In the genomic region with DNA sequence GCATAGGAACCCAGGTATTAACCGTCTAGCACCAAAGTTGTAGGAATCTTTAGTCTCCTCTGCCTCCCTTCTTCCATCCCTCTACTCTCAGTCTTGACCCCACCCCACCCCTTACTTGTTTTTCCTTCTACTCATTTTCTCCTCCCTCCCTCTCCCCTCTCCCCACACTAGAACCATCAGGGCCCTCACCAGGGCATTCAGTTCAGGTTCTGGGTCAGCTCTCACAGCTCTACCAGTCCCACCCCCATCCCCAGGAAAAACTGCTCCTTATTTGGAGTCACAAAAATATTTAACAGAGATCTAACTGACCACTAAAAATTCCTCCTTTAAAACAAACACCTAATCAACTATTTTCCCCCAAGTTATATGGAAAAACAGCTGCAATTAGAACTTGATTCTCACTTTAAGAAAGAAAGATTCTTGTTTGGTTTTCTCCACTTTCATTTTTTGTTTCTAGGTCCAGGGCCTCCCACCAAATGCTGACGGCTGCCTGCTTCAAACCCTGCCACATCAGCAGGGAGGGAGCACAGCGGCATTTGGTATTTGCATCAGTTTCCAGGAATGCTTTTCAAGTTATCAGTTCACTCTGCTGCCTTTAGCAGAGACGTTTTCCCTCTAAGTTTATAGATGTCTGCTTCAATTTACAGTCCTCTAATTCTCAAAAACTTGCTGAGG, we compare ENCODE assay signal across 12 cellular contexts. TPM values are rescaled to one million over a fixed set of nuclear protein-coding genes. Genes with fewer than 3 reads are reported as not detected.
A peak's percentile ranks its signal among the peaks of the same experiment; 100 is the strongest.
DNase-seq lines count a peak whose midpoint lies in the region; ATAC-seq, FAIRE-seq and TF ChIP-seq lines count a peak whose summit lies in the region.
"Had no signal": no experiment of that assay in that cellular context is flagged by ENCODE, and none has a peak within 500 bp of the region (broad histone marks: within the 10 kb centered on the region; RNA-seq: fewer than 3 reads in every experiment).

No MANE protein-coding gene starts in this region.

- TF ChIP-seq CTCF in cardiac fibroblast (IDR thresholded peaks at IDR 0.05; ENCODE audit: low read depth, low read length): no peak

- DNase-seq in ACHN (peak; percentile 26), cardiac fibroblast (ENCODE audit: low read depth in 2 of 2) (peak; percentile 89), DMS114 treated with DMSO at 0.1 percent for 48 hours (lab: John Stamatoyannopoulos, UW; ENCODE audit: unreplicated experiment) (no peak), NCI-H1436 treated with DMSO at 0.1 percent for 48 hours (lab: John Stamatoyannopoulos, UW) (no peak), GM12891 (ENCODE audit: insufficient read length, low spot score) (no peak)
- no peak for DNase-seq in activated CD8-positive, alpha-beta memory T cell treated with anti-CD3 and anti-CD28 coated beads, Interleukin-2, amount 50 U/mL, for 4 hours
- DNase-seq: activated CD4-positive, CD25-positive, alpha-beta regulatory T cell treated with anti-CD3 and anti-CD28 coated beads, Interleukin-2, amount 50 U/mL, for 72 hours; DND-41 had no signal

- no peaks in the 10 kb centered on the region for H3K36me3 ChIP-seq in mucosa of stomach (ENCODE audit: control insufficient read depth, insufficient read depth, low read length)
- H3K36me3 ChIP-seq: thyroid gland had no signal

- no peaks in the 10 kb centered on the region for H3K4me1 ChIP-seq in mucosa of stomach (ENCODE audit: control insufficient read depth, insufficient read depth, low read length)

- in situ Hi-C loops in ACHN (cut with HindIII; ENCODE audit: low pct_ligation_motif_present, low pct_unique_long_range_greater_than_20kb, low sequenced_read_pairs): no loop called here

- H3K9me3 ChIP-seq in mucosa of stomach (ENCODE audit: control insufficient read depth, low read length): no peaks in the 10 kb centered on the region
- H3K9me3 ChIP-seq: thyroid gland had no signal

- H3K4me3 ChIP-seq in cardiac fibroblast (replicated peaks in 1 of 2; ENCODE audit: low read depth in 2 of 2, low read length in 2 of 2) (peak overlapping the region in 1 of 2 donors; percentile 19), mucosa of stomach (ENCODE audit: low read length) (no peak overlapping the region)
- H3K4me3 ChIP-seq: thyroid gland had no signal

- peak; percentile 46 for ATAC-seq in HG02884 (IDR thresholded peaks at IDR 0.05; ENCODE audit: unreplicated experiment)

- peak overlapping the region; percentile 53 for H3K9ac ChIP-seq in mucosa of stomach (ENCODE audit: low read length)

- no peak for FAIRE-seq in GM12891 (lab: Jason Lieb, UNC)
- FAIRE-seq: islet of Langerhans had no signal

- peaks cover 14% of the 10 kb centered on the region for H3K27me3 ChIP-seq in mucosa of stomach (ENCODE audit: control insufficient read depth, insufficient read depth, low read length)
- H3K27me3 ChIP-seq: thyroid gland had no signal

- TF ChIP-seq POLR2A in GM12891 (IDR thresholded peaks at IDR 0.05; ENCODE audit: low read depth, low read length): no peak

TF ChIP-seq in GM12891, 5 proteins besides CTCF, POLR2A, EP300 and RAD21:
- TF ChIP-seq SPI1 (IDR thresholded peaks at IDR 0.05; ENCODE audit: low read depth, low read length) (no peak), POU2F2 (IDR thresholded peaks at IDR 0.05; ENCODE audit: low read depth, low read length) (no peak), PAX5 (IDR thresholded peaks at IDR 0.05; ENCODE audit: insufficient read depth, low read length, severe bottlenecking) (no peak), POLR2AphosphoS5 (IDR thresholded peaks at IDR 0.05; ENCODE audit: low read depth, low read length) (no peak), TAF1 (IDR thresholded peaks at IDR 0.05; ENCODE audit: low read depth, low read length) (no peak)

RNA-seq across cellular contexts. Expression of a gene that starts 2.8 kb away (rescaled TPM):
- polyA plus RNA-seq in GM12891 (2012; ENCODE audit: low read depth, missing spikeins): 0.04 TPM

Comparison
In these comparisons a context has a peak if more than half of its experiments do, and no peak if none do; other contexts are left out.
1. DNase-seq: peak in ACHN (single experiment) and cardiac fibroblast (2 of 2); none in DMS114 treated with DMSO at 0.1 percent for 48 hours (single experiment), NCI-H1436 treated with DMSO at 0.1 percent for 48 hours (single experiment), activated CD8-positive, alpha-beta memory T cell treated with anti-CD3 and anti-CD28 coated beads, Interleukin-2, amount 50 U/mL, for 4 hours (single experiment) and GM12891 (single experiment).